In the genomic region with DNA sequence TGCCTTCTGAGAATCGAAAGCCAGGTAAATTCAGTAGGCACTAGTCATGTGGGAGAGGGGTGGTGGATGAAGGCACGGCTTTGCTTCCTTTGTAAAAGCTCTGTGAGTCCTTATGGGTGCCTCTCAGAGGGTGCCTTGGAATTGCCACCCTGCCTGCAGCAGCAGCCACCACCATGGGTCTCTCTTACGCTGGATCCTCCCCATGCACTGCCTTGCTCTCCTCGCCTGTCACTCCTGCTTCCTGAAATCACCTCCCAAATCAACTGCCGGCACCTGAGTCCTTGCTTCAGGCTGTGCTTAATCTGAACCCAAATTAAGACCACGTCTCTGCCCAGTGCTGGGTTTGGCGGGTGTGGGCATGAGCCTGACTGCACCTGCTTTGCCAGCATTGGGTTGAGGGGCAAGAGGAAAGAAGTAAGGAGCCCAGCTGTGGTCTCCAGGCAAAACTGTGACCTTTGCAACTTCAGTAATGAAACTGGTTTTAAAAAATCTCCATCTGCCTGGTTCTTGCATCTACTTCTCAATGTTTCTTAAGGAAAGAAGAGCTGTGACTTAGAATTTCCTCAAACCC, we compare ENCODE assay signal across 20 cellular contexts.
"Had no signal": no experiment of that assay in that cellular context is flagged by ENCODE, and none has a peak within 500 bp of the region (broad histone marks: within the 10 kb centered on the region; RNA-seq: fewer than 3 reads in every experiment).

No MANE protein-coding gene starts in this region.

- H3K27ac ChIP-seq: gastrocnemius medialis, lower lobe of right lung, parathyroid adenoma, right lobe of liver, suprapubic skin, transverse colon, vagina had no signal

- H3K9me3 ChIP-seq: right lobe of liver had no signal

- H3K36me3 ChIP-seq: gastrocnemius medialis, lower lobe of right lung, right lobe of liver, suprapubic skin, transverse colon, vagina had no signal

- ATAC-seq: gastrocnemius medialis; left ventricle myocardium superior; lower lobe of right lung; natural killer cell; right lobe of liver; stimulated activated naive CD8-positive, alpha-beta T cell treated with anti-CD3 and anti-CD28 coated beads, Interleukin-15, amount 100 ng/mL, for 72 hours had no signal

- H3K4me3 ChIP-seq: gastrocnemius medialis, lower lobe of right lung, right lobe of liver, suprapubic skin, transverse colon, vagina had no signal

- FAIRE-seq: keratinocyte, small intestine had no signal

- H3K9ac ChIP-seq: parathyroid adenoma had no signal

- H3K27me3 ChIP-seq: gastrocnemius medialis, right lobe of liver, transverse colon, vagina had no signal

- DNase-seq: cortex of kidney; effector CD4-positive, alpha-beta T cell; gastrocnemius medialis; head of caudate nucleus; left ventricle myocardium superior; lower lobe of right lung; natural killer cell; right lobe of liver; small intestine; stimulated activated CD4-positive, alpha-beta T cell treated with anti-CD3 and anti-CD28 coated beads, Interleukin-12 subunit alpha, Interleukin-12 subunit beta, amount 100 ng/mL, for 4 hours; stimulated activated CD4-positive, alpha-beta T cell treated with anti-CD3 and anti-CD28 coated beads, Interleukin-1b, Interleukin-23, amount 100 ng/mL, for 48 hours; stimulated activated CD4-positive, alpha-beta T cell treated with anti-CD3 and anti-CD28 coated beads, Interleukin-4, amount 100 ng/mL, for 1 hour; stimulated activated CD8-positive, alpha-beta memory T cell treated with anti-CD3 and anti-CD28 coated beads, Interleukin-4, amount 100 ng/mL, for 48 hours; stimulated activated naive CD4-positive, alpha-beta T cell; stimulated activated naive CD8-positive, alpha-beta T cell treated with anti-CD3 and anti-CD28 coated beads, Interleukin-15, amount 100 ng/mL, for 72 hours; transverse colon had no signal

- H3K4me1 ChIP-seq: gastrocnemius medialis, lower lobe of right lung, parathyroid adenoma, right lobe of liver, suprapubic skin, transverse colon, vagina had no signal
